2 cellular contexts compared by ENCODE assay signal in the genomic region with DNA sequence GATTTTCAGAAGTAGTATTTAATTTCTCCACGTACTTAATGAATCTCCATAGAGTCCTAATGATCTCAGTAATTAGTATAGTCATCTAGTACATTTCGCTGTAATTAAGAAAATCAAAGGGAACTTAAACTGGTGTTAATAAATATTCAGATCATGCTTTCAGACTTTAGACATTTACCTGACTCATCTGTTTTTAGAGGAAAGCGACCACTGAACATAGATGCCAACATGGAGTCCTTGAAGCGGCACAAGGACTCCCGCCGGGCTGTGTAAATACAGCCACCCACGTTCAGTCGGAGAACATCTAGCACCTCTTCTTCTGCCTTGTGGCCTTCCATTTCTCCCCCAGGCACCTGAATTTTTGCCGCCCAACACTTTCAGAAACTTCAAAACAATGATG.
A peak's percentile ranks its signal among the peaks of the same experiment; 100 is the strongest.
TF ChIP-seq lines count a peak whose summit lies in the region.

No MANE protein-coding gene starts in this region.

TF ChIP-seq in IMR-90, 13 proteins besides CTCF, POLR2A, EP300 and RAD21:
- TF ChIP-seq CEBPB (IDR thresholded peaks at IDR 0.05; ENCODE audit: low read depth, low read length) (no peak), CHD1 (IDR thresholded peaks at IDR 0.05; ENCODE audit: low read depth, low read length) (no peak), MAFK (IDR thresholded peaks at IDR 0.05; ENCODE audit: low read depth, low read length) (0 out of 2 replicates have a peak, but pooled peaks have one; percentile 7), BHLHE40 (IDR thresholded peaks at IDR 0.05; ENCODE audit: low read depth, low read length) (no peak)

TF ChIP-seq in K562, 482 proteins besides CTCF, POLR2A, EP300 and RAD21:
- TF ChIP-seq C11orf30 (IDR thresholded peaks at IDR 0.05; ENCODE audit: low read depth) (peak; percentile 15; the same call in 1 of the 2 replicates), NR2F6 (CRISPR knock-in tag; IDR thresholded peaks at IDR 0.05) (no peak), NCOR1 (IDR thresholded peaks at IDR 0.05) (no peak), ZNF316 (IDR thresholded peaks at IDR 0.05) (peak; percentile 57; the same call in 1 of the 2 replicates), BRF1 (IDR thresholded peaks at IDR 0.05; ENCODE audit: borderline replicate concordance, extremely low read depth, insufficient read length) (no peak), PYGO2 (tag; IDR thresholded peaks at IDR 0.05) (no peak)
